25 cellular contexts compared by ENCODE assay signal in genomic region chr7:155493744-155494538, GRCh38. TPM values are rescaled to one million over a fixed set of nuclear protein-coding genes. Genes with fewer than 3 reads are reported as not detected.
"Had no signal": no experiment of that assay in that cellular context is flagged by ENCODE, and none has a peak within 500 bp of the region (broad histone marks: within the 10 kb centered on the region; RNA-seq: fewer than 3 reads in every experiment).

No MANE protein-coding gene starts in this region.

- H3K4me3 ChIP-seq: MG63, SJSA1, SK-N-MC had no signal

- H3K36me3 ChIP-seq: MG63, SJSA1 had no signal

- DNase-seq: IMR-90, Karpas-422, KG1, MG63, NCI-H1092, NCI-H1105 treated with DMSO at 0.1 percent for 48 hours, NCI-H1417 treated with DMSO at 0.1 percent for 48 hours, NCI-H146, NCI-H1694 treated with DMSO at 0.1 percent for 48 hours, NCI-H1930, NCI-H2081, NCI-H2107, NCI-H2227 treated with DMSO at 0.1 percent for 48 hours, NCI-H524, NCI-H526 treated with DMSO at 0.1 percent for 48 hours, NCI-H774, Right ventricle myocardium superior, RPMI8226, SIG-M5 had no signal

- H3K27ac ChIP-seq: SJSA1, SK-N-MC had no signal

- H3K9me3 ChIP-seq: MG63, SJSA1 had no signal

- H3K4me1 ChIP-seq: SJSA1 had no signal

- H3K27me3 ChIP-seq: MG63 had no signal

- FAIRE-seq: HepG2, RCC 7860 had no signal

- ATAC-seq: HepG2 had no signal

RNA-seq across cellular contexts. Expression of gene EN2, which starts 36.0 kb away (rescaled TPM):
- total RNA-seq: HepG2, HT1080, IMR-90 had no signal
- polyA plus RNA-seq: HepG2, IMR-90 had no signal

RNA-seq across cellular contexts. Expression of gene CNPY1, which starts 52.4 kb away (rescaled TPM):
- total RNA-seq: HepG2, HT1080, IMR-90, NCI-H460, Right ventricle myocardium superior, SJSA1 had no signal
- polyA plus RNA-seq: HepG2, IMR-90 had no signal
